In the genomic region with DNA sequence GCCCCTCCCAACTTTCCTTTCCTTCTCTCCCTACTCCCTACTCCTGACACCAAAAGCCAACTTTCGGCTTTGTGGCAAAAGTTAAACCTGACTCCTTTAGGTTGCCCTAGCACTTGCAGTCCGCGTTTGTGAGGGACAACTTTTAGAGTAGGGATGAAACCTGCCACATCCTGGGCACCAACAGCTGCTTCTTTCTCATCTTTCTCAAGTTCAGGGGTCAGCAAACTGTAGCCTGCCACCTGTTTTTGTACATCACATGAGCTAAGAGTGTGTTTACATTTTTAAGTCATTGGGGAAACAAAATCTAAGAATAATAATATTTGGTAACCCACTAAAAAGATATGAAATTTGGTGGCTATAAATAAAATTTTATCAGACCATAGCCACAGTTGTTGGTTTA, we compare ENCODE assay signal across 30 cellular contexts.
"Had no signal": no experiment of that assay in that cellular context is flagged by ENCODE, and none has a peak within 500 bp of the region (broad histone marks: within the 10 kb centered on the region; RNA-seq: fewer than 3 reads in every experiment).

No MANE protein-coding gene starts in this region.

- H3K4me3 ChIP-seq: adrenal gland, body of pancreas, esophagus muscularis mucosa, gastrocnemius medialis, heart left ventricle had no signal

- H3K27ac ChIP-seq: adrenal gland, body of pancreas, esophagus muscularis mucosa, foreskin keratinocyte, gastrocnemius medialis had no signal

- H3K36me3 ChIP-seq: adrenal gland, gastrocnemius medialis, heart left ventricle had no signal

- H3K27me3 ChIP-seq: adrenal gland, body of pancreas, esophagus muscularis mucosa, foreskin keratinocyte, gastrocnemius medialis, heart left ventricle had no signal

- DNase-seq: activated CD4-positive, alpha-beta memory T cell treated with anti-CD3 and anti-CD28 coated beads for 36 hours; activated CD4-positive, alpha-beta T cell treated with anti-CD3 and anti-CD28 coated beads for 36 hours; activated CD4-positive, alpha-beta T cell treated with anti-CD3 and anti-CD28 coated beads, Interleukin-2, amount 10 ng/mL, durations not matched to agents 24 days and 14 days; activated CD4-positive, CD25-positive, alpha-beta regulatory T cell; activated CD4-positive, CD25-positive, alpha-beta regulatory T cell treated with anti-CD3 and anti-CD28 coated beads, Interleukin-2, amount 50 U/mL, for 72 hours; activated CD8-positive, alpha-beta memory T cell treated with anti-CD3 and anti-CD28 coated beads, Interleukin-2, amount 10 ng/mL, durations not matched to agents 7 days and 5 days; activated CD8-positive, alpha-beta memory T cell treated with anti-CD3 and anti-CD28 coated beads, Interleukin-2, amount 50 U/mL, for 4 hours; activated CD8-positive, alpha-beta T cell treated with anti-CD3 and anti-CD28 coated beads, Interleukin-2, amount 10 ng/mL, durations not matched to agents 7 days and 5 days; activated effector memory CD4-positive, alpha-beta T cell treated with anti-CD3 and anti-CD28 coated beads, Interleukin-2, amount 50 U/mL, for 16 hours; activated naive CD4-positive, alpha-beta T cell treated with anti-CD3 and anti-CD28 coated beads for 36 hours; activated naive CD8-positive, alpha-beta T cell treated with anti-CD3 and anti-CD28 coated beads for 36 hours; activated naive CD8-positive, alpha-beta T cell treated with anti-CD3 and anti-CD28 coated beads, Interleukin-2, amount 50 U/mL, for 24 hours; activated T-cell treated with anti-CD3 and anti-CD28 coated beads, Interleukin-2, amount 50 U/mL, for 1 hour; activated T-cell treated with anti-CD3 and anti-CD28 coated beads, Interleukin-2, amount 50 U/mL, for 48 hours; adrenal gland; amygdala; aorta; body of pancreas; caudate nucleus; cortex of kidney; dermis blood vessel endothelial cell; effector CD4-positive, alpha-beta T cell; effector memory CD8-positive, alpha-beta T cell; erythroblast; foreskin keratinocyte; gastrocnemius medialis; glutamatergic neuron; heart left ventricle; T-helper 2 cell had no signal

- H3K9me3 ChIP-seq: adrenal gland, body of pancreas, esophagus muscularis mucosa, gastrocnemius medialis, heart left ventricle had no signal

- H3K4me1 ChIP-seq: adrenal gland, body of pancreas, foreskin keratinocyte, gastrocnemius medialis had no signal

- ATAC-seq: activated CD4-positive, alpha-beta T cell treated with anti-CD3 and anti-CD28 coated beads for 36 hours; activated CD8-positive, alpha-beta memory T cell treated with anti-CD3 and anti-CD28 coated beads, Interleukin-2, amount 10 ng/mL, durations not matched to agents 7 days and 5 days; activated CD8-positive, alpha-beta T cell treated with anti-CD3 and anti-CD28 coated beads, Interleukin-2, amount 10 ng/mL, durations not matched to agents 7 days and 5 days; activated naive CD8-positive, alpha-beta T cell treated with anti-CD3 and anti-CD28 coated beads, Interleukin-2, amount 50 U/mL, for 24 hours; body of pancreas; effector memory CD8-positive, alpha-beta T cell; foreskin keratinocyte; gastrocnemius medialis; heart left ventricle had no signal
